In the genomic region with DNA sequence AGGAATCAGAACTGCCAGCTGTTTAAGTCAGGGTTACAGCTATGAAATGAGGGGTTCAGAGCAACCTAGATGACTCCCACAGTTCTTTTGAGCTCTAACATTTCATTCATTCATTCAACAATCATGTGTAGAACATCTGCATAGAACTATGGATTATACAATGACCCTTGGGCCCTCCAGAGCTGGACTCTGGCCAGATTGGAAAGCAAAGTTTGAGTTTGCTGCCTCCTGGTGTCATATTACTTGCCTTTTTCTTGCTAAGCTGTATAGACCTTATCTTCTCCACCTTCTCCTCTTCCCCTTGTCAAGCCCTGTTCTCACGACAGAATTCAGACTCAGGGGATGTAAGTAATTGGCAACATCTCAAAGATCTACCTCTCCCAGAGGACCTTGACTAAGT, we compare ENCODE assay signal across 1 cellular context.
TF ChIP-seq lines count a peak whose summit lies in the region.

No MANE protein-coding gene starts in this region.

TF ChIP-seq in HCT116, 20 proteins besides CTCF, POLR2A, EP300 and RAD21 (continued from another document):
- TF ChIP-seq EGR1 (IDR thresholded peaks at IDR 0.05; ENCODE audit: low read depth) (no peak), ZBTB33 (IDR thresholded peaks at IDR 0.05; ENCODE audit: extremely low read depth, insufficient replicate concordance, low read length) (no peak), JUND (IDR thresholded peaks at IDR 0.05) (no peak)
TF ChIP-seq in HCT116: peak in this region for 2.
